18 cellular contexts compared by ENCODE assay signal in the genomic region with DNA sequence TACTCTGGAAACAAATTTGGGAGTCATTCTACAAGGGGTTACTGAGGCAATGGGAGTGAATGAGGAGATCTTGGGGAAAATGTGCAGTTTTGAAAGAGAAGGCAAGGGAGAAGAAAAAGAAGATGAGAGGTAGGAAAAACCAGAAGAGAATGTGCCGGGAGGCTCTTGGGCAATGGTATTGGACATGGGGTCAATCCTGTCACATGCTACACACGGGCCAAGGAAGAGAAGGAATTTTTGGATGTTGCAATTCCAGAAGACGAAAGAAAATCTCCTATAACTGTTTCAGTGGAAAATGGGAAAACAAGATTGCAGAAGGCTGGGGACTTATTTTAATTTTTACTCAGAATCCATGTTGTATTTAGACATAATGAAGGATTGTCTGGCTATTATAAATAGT.
DNase-seq lines count a peak whose midpoint lies in the region; ATAC-seq and TF ChIP-seq lines count a peak whose summit lies in the region.
"Had no signal": no experiment of that assay in that cellular context is flagged by ENCODE, and none has a peak within 500 bp of the region (broad histone marks: within the 10 kb centered on the region; RNA-seq: fewer than 3 reads in every experiment).

No MANE protein-coding gene starts in this region.

- H3K9ac ChIP-seq in adipocyte (ENCODE audit: low read length) = no peak overlapping the region
- H3K9ac ChIP-seq: BLaER1 treated with 17β-estradiol and CSF1 and Interleukin-3, amounts not matched to agents 10 nM and 100 nM had no signal

- peaks cover 5% of the 10 kb centered on the region for H3K9me3 Mint-ChIP-seq in stimulated activated memory B cell treated with anti-CD40 and anti-IgM and Interleukin-4, amounts not matched to agents 10 μg/mL and 1 μg/mL and 100 μg/mL, for 72 hours

- no peaks in the 10 kb centered on the region for H3K4me1 Mint-ChIP-seq in stimulated activated memory B cell treated with anti-CD40 and anti-IgM and Interleukin-4, amounts not matched to agents 10 μg/mL and 1 μg/mL and 100 μg/mL, for 72 hours
- H3K4me1 Mint-ChIP-seq: B cell had no signal

- H3K36me3 Mint-ChIP-seq in stimulated activated memory B cell treated with anti-CD40 and anti-IgM and Interleukin-4, amounts not matched to agents 10 μg/mL and 1 μg/mL and 100 μg/mL, for 72 hours = no peaks in the 10 kb centered on the region
- H3K36me3 Mint-ChIP-seq: CD8-positive, alpha-beta T cell had no signal

- H3K27me3 Mint-ChIP-seq in stimulated activated memory B cell treated with anti-CD40 and anti-IgM and Interleukin-4, amounts not matched to agents 10 μg/mL and 1 μg/mL and 100 μg/mL, for 72 hours = peaks cover 9% of the 10 kb centered on the region
- H3K27me3 Mint-ChIP-seq: B cell; CD4-positive, alpha-beta T cell had no signal

- no peak overlapping the region for H3K4me3 Mint-ChIP-seq in stimulated activated memory B cell treated with anti-CD40 and anti-IgM and Interleukin-4, amounts not matched to agents 10 μg/mL and 1 μg/mL and 100 μg/mL, for 72 hours
- H3K4me3 Mint-ChIP-seq: B cell; CD4-positive, alpha-beta T cell; CD8-positive, alpha-beta T cell had no signal

- H3K9me3 ChIP-seq in adipocyte (ENCODE audit: control insufficient read depth, low read length) = peaks cover 4% of the 10 kb centered on the region
- H3K9me3 ChIP-seq: Caco-2 had no signal

- H3K4me1 ChIP-seq in adipocyte (ENCODE audit: control insufficient read depth, insufficient read depth, low read length) = peaks cover 16% of the 10 kb centered on the region
- H3K4me1 ChIP-seq: BLaER1 treated with 17β-estradiol and CSF1 and Interleukin-3, amounts not matched to agents 10 nM and 100 nM; Caco-2 had no signal

- peak; percentile 71 for DNase-seq in adipocyte (ENCODE audit: low read depth)
- peak; percentile 66 for DNase-seq in fibroblast of gingiva (ENCODE audit: low read depth)
- peak; percentile 6 for DNase-seq in fibroblast of villous mesenchyme (ENCODE audit: low read depth)
- DNase-seq in NOMO-1 treated with DMSO at 0.1 percent for 48 hours (lab: John Stamatoyannopoulos, UW; ENCODE audit: unreplicated experiment) = no peak
- DNase-seq in NCI-H1694 (lab: John Stamatoyannopoulos, UW) = no peak
- DNase-seq: 8988T; ACHN; AML-193; Caco-2; Calu3; CD4-positive, alpha-beta T cell; CD8-positive, alpha-beta T cell; DMS79 treated with DMSO at 0.1 percent for 48 hours; GF-D8 had no signal

- TF ChIP-seq CTCF in fibroblast of villous mesenchyme (IDR thresholded peaks at IDR 0.05; ENCODE audit: insufficient read depth, low read depth, low read length) = no peak

- H3K27me3 ChIP-seq in adipocyte (replicated peaks; ENCODE audit: control insufficient read depth, insufficient read depth, low read length) = no peaks in the 10 kb centered on the region
- H3K27me3 ChIP-seq: BLaER1 treated with 17β-estradiol and CSF1 and Interleukin-3, amounts not matched to agents 10 nM and 100 nM had no signal

- H3K27ac Mint-ChIP-seq in stimulated activated memory B cell treated with anti-CD40 and anti-IgM and Interleukin-4, amounts not matched to agents 10 μg/mL and 1 μg/mL and 100 μg/mL, for 72 hours = no peak overlapping the region
- H3K27ac Mint-ChIP-seq: B cell; CD4-positive, alpha-beta T cell; CD8-positive, alpha-beta T cell had no signal

- no peaks in the 10 kb centered on the region for H3K36me3 ChIP-seq in adipocyte (ENCODE audit: control insufficient read depth, insufficient read depth, low read length, severe bottlenecking)
- H3K36me3 ChIP-seq: BLaER1 treated with 17β-estradiol and CSF1 and Interleukin-3, amounts not matched to agents 10 nM and 100 nM had no signal

- ATAC-seq in HG02610 (IDR thresholded peaks at IDR 0.05; ENCODE audit: unreplicated experiment) = no peak
- ATAC-seq in stimulated activated memory B cell treated with anti-CD40 and anti-IgM and Interleukin-4, amounts not matched to agents 10 μg/mL and 1 μg/mL and 100 μg/mL, for 72 hours = no peak
- ATAC-seq: CD8-positive, alpha-beta T cell had no signal

- peak overlapping the region; percentile 29 for H3K4me3 ChIP-seq in adipocyte (ENCODE audit: low read length)
- H3K4me3 ChIP-seq in fibroblast of villous mesenchyme (ENCODE audit: low read depth, low read length) = no peak overlapping the region
- H3K4me3 ChIP-seq: BLaER1 treated with 17β-estradiol and CSF1 and Interleukin-3, amounts not matched to agents 10 nM and 100 nM had no signal

Comparison
In these comparisons a context has a peak if more than half of its experiments do, and no peak if none do; other contexts are left out.
1. DNase-seq: peak in adipocyte (single experiment), fibroblast of gingiva (single experiment) and fibroblast of villous mesenchyme (single experiment); none in NOMO-1 treated with DMSO at 0.1 percent for 48 hours (single experiment) and NCI-H1694 (single experiment).